In genomic region chr2:71306762-71307161, GRCh38 we compare ENCODE assay signal across 21 cellular contexts. TPM values are rescaled to one million over a fixed set of nuclear protein-coding genes. Genes with fewer than 3 reads are reported as not detected.
A peak's percentile ranks its signal among the peaks of the same experiment; 100 is the strongest.
DNase-seq lines count a peak whose midpoint lies in the region; ATAC-seq, FAIRE-seq and TF ChIP-seq lines count a peak whose summit lies in the region.
"Had no signal": no experiment of that assay in that cellular context is flagged by ENCODE, and none has a peak within 500 bp of the region (broad histone marks: within the 10 kb centered on the region; RNA-seq: fewer than 3 reads in every experiment).

No MANE protein-coding gene starts in this region.

- TF ChIP-seq CTCF in AG10803 (conservative IDR thresholded peaks at IDR 0.05; ENCODE audit: low read length) (no peak), cardiac fibroblast (IDR thresholded peaks at IDR 0.05; ENCODE audit: low read depth, low read length) (no peak), vagina (IDR thresholded peaks at IDR 0.05) (no peak), HepG2 (CRISPR knock-in tag; IDR thresholded peaks at IDR 0.05) (no peak)

- no peak overlapping the region for H3K4me2 ChIP-seq in HepG2 (ENCODE audit: low read depth, low read length)

- intact Hi-C loops in vagina (cut with DNase I): no loop called here
- intact Hi-C loops in HepG2 (cut with micrococcal nuclease; ENCODE audit: unreplicated experiment): no loop called here

- no peak overlapping the region for H3K4me3 ChIP-seq in AG10803 (ENCODE audit: low read length)
- no peak overlapping the region for H3K4me3 ChIP-seq in cardiac fibroblast (replicated peaks in 1 of 2; ENCODE audit: low read depth in 2 of 2, low read length in 2 of 2)
- H3K4me3 ChIP-seq in vagina: no peak overlapping the region
- no peak overlapping the region for H3K4me3 ChIP-seq in HepG2 (replicated peaks in 1 of 3; ENCODE audit: insufficient read depth in 1 of 3, low read depth in 2 of 3, low read length in 3 of 3)
- H3K4me3 ChIP-seq: adrenal gland, sigmoid colon, SJSA1, tibial artery had no signal

- no TSS peak for BruUV-seq in HepG2 (replicated peaks; lab: Mats Ljungman, UMichigan)

- no peak for FAIRE-seq in HTR-8/SVneo (lab: Jason Lieb, UNC)
- no peak for FAIRE-seq in HepG2 (lab: Jason Lieb, UNC)

- in situ Hi-C loops in HepG2 (cut with HindIII; ENCODE audit: extremely low pct_ligation_motif_present, low pct_unique_long_range_greater_than_20kb): no loop called here

- no peak overlapping the region for H2AFZ ChIP-seq in HepG2 (ENCODE audit: low read length)

- 27% methylated on average over 3 of the region's 3 CpGs for WGBS in HepG2 (ENCODE audit: low lambda C conversion rate)

- H3K9me3 ChIP-seq in vagina: no peaks in the 10 kb centered on the region
- H3K9me3 ChIP-seq in HepG2 (ENCODE audit: low read length): no peaks in the 10 kb centered on the region
- H3K9me3 ChIP-seq: adrenal gland, sigmoid colon, SJSA1, tibial artery had no signal

- peak; percentile 90 for DNase-seq in AG10803 (ENCODE audit: low read depth)
- DNase-seq in HT1080 (ENCODE audit: low read depth): peak; percentile 74
- DNase-seq in cardiac fibroblast (ENCODE audit: low read depth in 2 of 2): peak; percentile 35 to 71
- DNase-seq in iPS-NIHi11 (ENCODE audit: low spot score): peak; percentile 16
- DNase-seq in vagina (ENCODE audit: extremely low spot score in 2 of 2): no peak
- DNase-seq in HTR-8/SVneo (ENCODE audit: insufficient read length, low spot score): no peak
- DNase-seq in HepG2 (ENCODE audit: low spot score): no peak
- no peak for DNase-seq in NCI-H2107 treated with DMSO at 0.1 percent for 48 hours (lab: John Stamatoyannopoulos, UW; ENCODE audit: unreplicated experiment)
- DNase-seq: activated CD4-positive, alpha-beta T cell treated with anti-CD3 and anti-CD28 coated beads, Interleukin-2, amount 50 U/mL, for 48 hours; activated T-cell treated with anti-CD3 and anti-CD28 coated beads, Interleukin-2, amount 50 U/mL, for 72 hours; adrenal gland; cortex of kidney; GF-D8; IMR-90; NCI-H345; sigmoid colon; stimulated activated CD4-positive, alpha-beta T cell treated with anti-CD3 and anti-CD28 coated beads, Interleukin-4, amount 100 ng/mL, for 4 hours; T-helper 9 cell; tibial artery had no signal

- H3K27me3 ChIP-seq in vagina (no peaks in the 10 kb centered on the region), HepG2 (ENCODE audit: control insufficient read depth in 1 of 2, insufficient read depth in 2 of 2, low read length in 2 of 2) (no peaks in the 10 kb centered on the region)
- H3K27me3 ChIP-seq: adrenal gland, sigmoid colon, SJSA1, tibial artery had no signal

- TF ChIP-seq RAD21 in HepG2 (CRISPR knock-in tag; IDR thresholded peaks at IDR 0.05): no peak

- no peak for ATAC-seq in HepG2
- ATAC-seq: activated T-cell treated with anti-CD3 and anti-CD28 coated beads, Interleukin-2, amount 50 U/mL, for 72 hours; esophagus mucosa had no signal

- no peaks in the 10 kb centered on the region for H4K20me1 ChIP-seq in HepG2 (ENCODE audit: insufficient read depth, low read length)

- CTCF ChIA-PET in HepG2 (lab: Yijun Ruan, JAX; ENCODE audit: low intra/inter-chr PET ratio, low total read pairs): no interaction called here

- H3K9ac ChIP-seq in HepG2 (ENCODE audit: insufficient read depth, low read depth, low read length): no peak overlapping the region

- H3K4me1 ChIP-seq in vagina (no peaks in the 10 kb centered on the region), HepG2 (ENCODE audit: insufficient read depth, low read length) (no peaks in the 10 kb centered on the region)
- H3K4me1 ChIP-seq: adrenal gland, sigmoid colon, SJSA1, tibial artery had no signal

- H3K79me2 ChIP-seq in HepG2 (ENCODE audit: insufficient read depth, low read length): no peaks in the 10 kb centered on the region

- TF ChIP-seq POLR2A in vagina (IDR thresholded peaks at IDR 0.05): no peak
- no peak for TF ChIP-seq POLR2A in HepG2 (IDR thresholded peaks at IDR 0.05; ENCODE audit: insufficient read depth in 1 of 2, low read depth in 2 of 2, low read length in 2 of 2)

- H3K36me3 ChIP-seq in vagina (no peaks in the 10 kb centered on the region), HepG2 (replicated peaks in 1 of 2; ENCODE audit: control insufficient read depth in 1 of 2, insufficient read depth in 2 of 2, low read length in 2 of 2) (no peaks in the 10 kb centered on the region)
- H3K36me3 ChIP-seq: adrenal gland, sigmoid colon, SJSA1, tibial artery had no signal

- no peak for TF ChIP-seq EP300 in HepG2 (IDR thresholded peaks at IDR 0.05; ENCODE audit: low read depth in 2 of 2, low read length in 2 of 2)
- TF ChIP-seq EP300 in HepG2 (CRISPR knock-in tag; IDR thresholded peaks at IDR 0.05; ENCODE audit: borderline replicate concordance): no peak

- H3K27ac ChIP-seq in vagina (no peak overlapping the region), HepG2 (ENCODE audit: extremely low read length, insufficient read depth, low read length) (no peak overlapping the region)
- H3K27ac ChIP-seq: adrenal gland, sigmoid colon, SJSA1, tibial artery had no signal

- POLR2A ChIA-PET in HepG2 (lab: Yijun Ruan, JAX): no interaction called here

TF ChIP-seq in HepG2, 621 proteins besides CTCF, POLR2A, EP300 and RAD21 (continues in another document):
- TF ChIP-seq ZBTB44 (CRISPR knock-in tag; IDR thresholded peaks at IDR 0.05) (no peak), ZNF891 (CRISPR knock-in tag; IDR thresholded peaks at IDR 0.05) (no peak), ZNF33A (CRISPR knock-in tag; IDR thresholded peaks at IDR 0.05; ENCODE audit: borderline replicate concordance) (no peak), SIN3A (IDR thresholded peaks at IDR 0.05; ENCODE audit: borderline replicate concordance, low read depth, low read length) (no peak), EEA1 (CRISPR knock-in tag; IDR thresholded peaks at IDR 0.05; ENCODE audit: borderline replicate concordance) (no peak), KLF12 (CRISPR knock-in tag; IDR thresholded peaks at IDR 0.05; ENCODE audit: borderline replicate concordance) (no peak), E2F2 (CRISPR knock-in tag; IDR thresholded peaks at IDR 0.05; ENCODE audit: borderline replicate concordance) (no peak), CEBPB (IDR thresholded peaks at IDR 0.05; ENCODE audit: borderline replicate concordance, low read depth, low read length) (no peak)

RNA-seq across cellular contexts. Expression of gene ZNF638, which starts 24.8 kb away (rescaled TPM):
- total RNA-seq in HT1080 (2014; rRNA removed; shearing (Covaris generic)): 69.5 and 76.7 TPM in 2 replicates
- polyA plus RNA-seq in HT1080 (2015; cell fraction: cytosol; rRNA removed): 27.9 and 34.0 TPM in 2 replicates
- polyA plus RNA-seq in HT1080 (2015; cell fraction: nucleus; rRNA removed): 171 and 185 TPM in 2 replicates
- 139 TPM for total RNA-seq in vagina
- 133 and 144 TPM in 2 replicates for total RNA-seq in HepG2 (2016; rRNA removed; fragmentation: Illumina TruSeq; extraction: Trizol)
- total RNA-seq in HepG2 (2016; cell fraction: cytosol; rRNA removed; fragmentation: Illumina TruSeq; extraction: Trizol; ENCODE audit: low read depth): 144 and 165 TPM in 2 replicates
- 136 and 142 TPM in 2 replicates for total RNA-seq in HepG2 (2016; cell fraction: insoluble cytoplasmic fraction; rRNA removed; fragmentation: Illumina TruSeq; extraction: Trizol)
- total RNA-seq in HepG2 (2016; cell fraction: membrane; rRNA removed; fragmentation: Illumina TruSeq; extraction: Trizol): 69.6 and 88.9 TPM in 2 replicates
- total RNA-seq in HepG2 (2016; cell fraction: nucleus; rRNA removed; fragmentation: Illumina TruSeq; extraction: Trizol): 338 and 339 TPM in 2 replicates
- 79.8 and 92.7 TPM in 2 replicates for polyA plus RNA-seq in HepG2 (2011; rRNA removed)
- polyA plus RNA-seq in HepG2 (2011; cell fraction: cytosol; rRNA removed): 30.4 and 44.2 TPM in 2 replicates
- polyA plus RNA-seq in HepG2 (2011; cell fraction: nucleus; rRNA removed): 156 and 178 TPM in 2 replicates
- polyA plus RNA-seq in HepG2 (2012): 94.6 and 110 TPM in 2 replicates
- 8.2 and 8.9 TPM in 2 replicates for polyA plus RNA-seq in HepG2 (2016; cell fraction: cytosol; fragmentation: Illumina TruSeq; extraction: Trizol; ENCODE audit: low read depth)
- polyA plus RNA-seq in HepG2 (2016; cell fraction: insoluble cytoplasmic fraction; fragmentation: Illumina TruSeq; extraction: Trizol; ENCODE audit: low read depth): 88.5 and 93.4 TPM in 2 replicates
- 13.9 and 16.6 TPM in 2 replicates for polyA plus RNA-seq in HepG2 (2016; cell fraction: membrane; fragmentation: Illumina TruSeq; extraction: Trizol; ENCODE audit: low read depth)
- 235 and 243 TPM in 2 replicates for polyA plus RNA-seq in HepG2 (2016; cell fraction: nucleus; fragmentation: Illumina TruSeq; extraction: Trizol; ENCODE audit: insufficient read depth, low read depth)
- 88.0 and 129 TPM in 2 replicates for polyA minus RNA-seq in HepG2 (2011; rRNA and poly(A)+ RNA removed; ENCODE audit: low replicate concordance)
- 77.1 and 94.9 TPM in 2 replicates for polyA minus RNA-seq in HepG2 (2011; cell fraction: cytosol; rRNA and poly(A)+ RNA removed)
- polyA minus RNA-seq in HepG2 (2011; cell fraction: nucleus; rRNA and poly(A)+ RNA removed): 881 and 997 TPM in 2 replicates

Comparison
In these comparisons a context has a peak if more than half of its experiments do, and no peak if none do; other contexts are left out.
1. DNase-seq: peak in AG10803 (single experiment), HT1080 (single experiment), cardiac fibroblast (2 of 2) and iPS-NIHi11 (single experiment); none in vagina (0 of 2), HTR-8/SVneo (single experiment), HepG2 (single experiment) and NCI-H2107 treated with DMSO at 0.1 percent for 48 hours (single experiment).